In genomic region chr12:32399045-32399372, GRCh38 we compare ENCODE assay signal across 8 cellular contexts. TPM values are rescaled to one million over a fixed set of nuclear protein-coding genes. Genes with fewer than 3 reads are reported as not detected.
A peak's percentile ranks its signal among the peaks of the same experiment; 100 is the strongest.
DNase-seq lines count a peak whose midpoint lies in the region; ATAC-seq, FAIRE-seq and TF ChIP-seq lines count a peak whose summit lies in the region.

No MANE protein-coding gene starts in this region.

- CTCF ChIA-PET in activated CD8-positive, alpha-beta memory T cell treated with anti-CD3 and anti-CD28 coated beads, Interleukin-2, amount 10 ng/mL, durations not matched to agents 7 days and 5 days (lab: Charles Lee) = interaction anchor here (0.9 kb wide), 1 partner anchor 273 kb away, joined by 4 read pairs; no protein-coding TSS in a partner anchor
- CTCF ChIA-PET in HepG2 (lab: Yijun Ruan, JAX; ENCODE audit: low intra/inter-chr PET ratio, low total read pairs) = no interaction called here

- TF ChIP-seq CTCF in HepG2 (CRISPR knock-in tag; IDR thresholded peaks at IDR 0.05) = no peak
- no peak for TF ChIP-seq CTCF in tibial artery (IDR thresholded peaks at IDR 0.05)

- no peaks in the 10 kb centered on the region for H3K36me3 Mint-ChIP-seq in activated CD8-positive, alpha-beta memory T cell treated with anti-CD3 and anti-CD28 coated beads, Interleukin-2, amount 10 ng/mL, durations not matched to agents 7 days and 5 days
- no peaks in the 10 kb centered on the region for H3K36me3 Mint-ChIP-seq in activated naive CD8-positive, alpha-beta T cell treated with anti-CD3 and anti-CD28 coated beads, Interleukin-2, amount 10 ng/mL, durations not matched to agents 7 days and 5 days

- H3K9me3 ChIP-seq in HepG2 (ENCODE audit: low read length) = no peaks in the 10 kb centered on the region
- no peaks in the 10 kb centered on the region for H3K9me3 ChIP-seq in tibial artery

- in situ Hi-C loops in HepG2 (cut with HindIII; ENCODE audit: extremely low pct_ligation_motif_present, low pct_unique_long_range_greater_than_20kb) = no loop called here

- H3K9ac ChIP-seq in HepG2 (ENCODE audit: insufficient read depth, low read depth, low read length) = no peak overlapping the region

- H3K4me3 ChIP-seq in HepG2 (replicated peaks in 1 of 3; ENCODE audit: insufficient read depth in 1 of 3, low read depth in 2 of 3, low read length in 3 of 3) = peak overlapping the region; percentile 86 to 92 (median 87)
- H3K4me3 ChIP-seq in tibial artery = peak overlapping the region; percentile 79 to 88

- DNase-seq in activated CD8-positive, alpha-beta memory T cell treated with anti-CD3 and anti-CD28 coated beads, Interleukin-2, amount 10 ng/mL, durations not matched to agents 7 days and 5 days = no peak
- no peak for DNase-seq in activated CD8-positive, alpha-beta memory T cell treated with anti-CD3 and anti-CD28 coated beads, Interleukin-2, amount 50 U/mL, for 4 hours
- DNase-seq in activated naive CD8-positive, alpha-beta T cell treated with anti-CD3 and anti-CD28 coated beads, Interleukin-2, amount 10 ng/mL, durations not matched to agents 7 days and 5 days = no peak
- DNase-seq in HepG2 (ENCODE audit: low spot score) (no peak), tibial artery (no peak), HPDE6-E6E7 (ENCODE audit: extremely low spot score) (no peak)
- DNase-seq in activated effector memory CD4-positive, alpha-beta T cell treated with anti-CD3 and anti-CD28 coated beads, Interleukin-2, amount 50 U/mL, for 16 hours = no peak

- H3K36me3 ChIP-seq in HepG2 (replicated peaks in 1 of 2; ENCODE audit: control insufficient read depth in 1 of 2, insufficient read depth in 2 of 2, low read length in 2 of 2) (no peaks in the 10 kb centered on the region), tibial artery (no peaks in the 10 kb centered on the region)

- TF ChIP-seq EP300 in HepG2 (IDR thresholded peaks at IDR 0.05; ENCODE audit: low read depth in 2 of 2, low read length in 2 of 2) (no peak), HepG2 (CRISPR knock-in tag; IDR thresholded peaks at IDR 0.05; ENCODE audit: borderline replicate concordance) (no peak)

- no peaks in the 10 kb centered on the region for H4K20me1 ChIP-seq in HepG2 (ENCODE audit: insufficient read depth, low read length)

- H3K4me1 ChIP-seq in HepG2 (ENCODE audit: insufficient read depth, low read length) (peaks cover 23% of the 10 kb centered on the region), tibial artery (peaks cover 0 to 24% (median 14%) of the 10 kb centered on the region in 4 donors)

- peaks cover 41% of the 10 kb centered on the region for H3K27me3 Mint-ChIP-seq in activated CD8-positive, alpha-beta memory T cell treated with anti-CD3 and anti-CD28 coated beads, Interleukin-2, amount 10 ng/mL, durations not matched to agents 7 days and 5 days
- peaks cover 38% of the 10 kb centered on the region for H3K27me3 Mint-ChIP-seq in activated naive CD8-positive, alpha-beta T cell treated with anti-CD3 and anti-CD28 coated beads, Interleukin-2, amount 10 ng/mL, durations not matched to agents 7 days and 5 days

- TF ChIP-seq RAD21 in HepG2 (CRISPR knock-in tag; IDR thresholded peaks at IDR 0.05) = no peak

- intact Hi-C loops in HepG2 (cut with micrococcal nuclease; ENCODE audit: unreplicated experiment) = loop anchor here (10.0 kb wide), 1 partner anchor 276 kb away; the partner anchor contains the start of gene DNM1L
- intact Hi-C loops in tibial artery (cut with DNase I; ENCODE audit: low total_unique reads) = no loop called here

- no peak overlapping the region for H3K27ac ChIP-seq in HepG2 (ENCODE audit: extremely low read length, insufficient read depth, low read length)
- peak overlapping the region; percentile 65 to 77 for H3K27ac ChIP-seq in tibial artery

- no peak overlapping the region for H2AFZ ChIP-seq in HepG2 (ENCODE audit: low read length)

- WGBS in HepG2 (ENCODE audit: low lambda C conversion rate) = 0% methylated on average over 7 of the region's 33 CpGs

- no peaks in the 10 kb centered on the region for H3K79me2 ChIP-seq in HepG2 (ENCODE audit: insufficient read depth, low read length)

- no peak overlapping the region for H3K27ac Mint-ChIP-seq in activated CD8-positive, alpha-beta memory T cell treated with anti-CD3 and anti-CD28 coated beads, Interleukin-2, amount 10 ng/mL, durations not matched to agents 7 days and 5 days
- no peak overlapping the region for H3K27ac Mint-ChIP-seq in activated naive CD8-positive, alpha-beta T cell treated with anti-CD3 and anti-CD28 coated beads, Interleukin-2, amount 10 ng/mL, durations not matched to agents 7 days and 5 days

- H3K4me1 Mint-ChIP-seq in activated CD8-positive, alpha-beta memory T cell treated with anti-CD3 and anti-CD28 coated beads, Interleukin-2, amount 10 ng/mL, durations not matched to agents 7 days and 5 days = peaks cover 7% of the 10 kb centered on the region
- peaks cover 10% of the 10 kb centered on the region for H3K4me1 Mint-ChIP-seq in activated naive CD8-positive, alpha-beta T cell treated with anti-CD3 and anti-CD28 coated beads, Interleukin-2, amount 10 ng/mL, durations not matched to agents 7 days and 5 days

- no peaks in the 10 kb centered on the region for H3K9me3 Mint-ChIP-seq in activated CD8-positive, alpha-beta memory T cell treated with anti-CD3 and anti-CD28 coated beads, Interleukin-2, amount 10 ng/mL, durations not matched to agents 7 days and 5 days (ENCODE audit: low read depth)
- H3K9me3 Mint-ChIP-seq in activated naive CD8-positive, alpha-beta T cell treated with anti-CD3 and anti-CD28 coated beads, Interleukin-2, amount 10 ng/mL, durations not matched to agents 7 days and 5 days = no peaks in the 10 kb centered on the region

- no peak for TF ChIP-seq POLR2A in HepG2 (IDR thresholded peaks at IDR 0.05; ENCODE audit: insufficient read depth in 1 of 2, low read depth in 2 of 2, low read length in 2 of 2)

- POLR2A ChIA-PET in activated naive CD8-positive, alpha-beta T cell treated with anti-CD3 and anti-CD28 coated beads, Interleukin-2, amount 10 ng/mL, durations not matched to agents 7 days and 5 days (lab: Charles Lee) = interaction anchor here (0.6 kb wide), 1 partner anchor 303 kb away, joined by 7 read pairs; no protein-coding TSS in a partner anchor
- POLR2A ChIA-PET in HepG2 (lab: Yijun Ruan, JAX) = interaction anchor here (1.5 kb wide), 2 partner anchors 8 to 357 kb away, joined by 4 to 7 read pairs; partner anchors contain the start of gene YARS2

- peaks cover 0 to 8% of the 10 kb centered on the region in 2 experiments; a peak in 1 of 5 replicates for H3K27me3 ChIP-seq in HepG2 (ENCODE audit: control insufficient read depth in 1 of 2, insufficient read depth in 2 of 2, low read length in 2 of 2)
- no peaks in the 10 kb centered on the region for H3K27me3 ChIP-seq in tibial artery

- no peak for FAIRE-seq in HepG2 (lab: Jason Lieb, UNC)

- peak overlapping the region; percentile 99 for H3K4me2 ChIP-seq in HepG2 (ENCODE audit: low read depth, low read length)

- peak overlapping the region; percentile 58 for H3K4me3 Mint-ChIP-seq in activated CD8-positive, alpha-beta memory T cell treated with anti-CD3 and anti-CD28 coated beads, Interleukin-2, amount 10 ng/mL, durations not matched to agents 7 days and 5 days
- peak overlapping the region; percentile 75 for H3K4me3 Mint-ChIP-seq in activated naive CD8-positive, alpha-beta T cell treated with anti-CD3 and anti-CD28 coated beads, Interleukin-2, amount 10 ng/mL, durations not matched to agents 7 days and 5 days

- BruUV-seq in HepG2 (replicated peaks; lab: Mats Ljungman, UMichigan) = no TSS peak

- ATAC-seq in activated CD8-positive, alpha-beta memory T cell treated with anti-CD3 and anti-CD28 coated beads, Interleukin-2, amount 10 ng/mL, durations not matched to agents 7 days and 5 days = peak; percentile 4
- no peak for ATAC-seq in activated naive CD8-positive, alpha-beta T cell treated with anti-CD3 and anti-CD28 coated beads, Interleukin-2, amount 10 ng/mL, durations not matched to agents 7 days and 5 days (ENCODE audit: low read depth)
- ATAC-seq in HepG2 = no peak
- no peak for ATAC-seq in GM21737 (IDR thresholded peaks at IDR 0.05; ENCODE audit: unreplicated experiment)

RNA-seq across cellular contexts. Expression of gene FGD4, which starts 0.3 kb away (rescaled TPM):
- under 1 TPM; 0.61 to 0.76 TPM for total RNA-seq in activated CD8-positive, alpha-beta memory T cell treated with anti-CD3 and anti-CD28 coated beads, Interleukin-2, amount 10 ng/mL, durations not matched to agents 7 days and 5 days
- total RNA-seq in activated naive CD8-positive, alpha-beta T cell treated with anti-CD3 and anti-CD28 coated beads, Interleukin-2, amount 10 ng/mL, durations not matched to agents 7 days and 5 days = 1 to 10 TPM in 1 of 2 experiments, under 1 TPM in 1; 0.91 to 1.4 TPM
- 4.6 and 5.3 TPM in 2 replicates for total RNA-seq in HepG2 (2016; rRNA removed; fragmentation: Illumina TruSeq; extraction: Trizol)
- total RNA-seq in HepG2 (2016; cell fraction: cytosol; rRNA removed; fragmentation: Illumina TruSeq; extraction: Trizol; ENCODE audit: low read depth) = 9.9 and 11.4 TPM in 2 replicates
- 4.6 and 5.5 TPM in 2 replicates for total RNA-seq in HepG2 (2016; cell fraction: insoluble cytoplasmic fraction; rRNA removed; fragmentation: Illumina TruSeq; extraction: Trizol)
- 4.0 and 5.2 TPM in 2 replicates for total RNA-seq in HepG2 (2016; cell fraction: membrane; rRNA removed; fragmentation: Illumina TruSeq; extraction: Trizol)
- total RNA-seq in HepG2 (2016; cell fraction: nucleus; rRNA removed; fragmentation: Illumina TruSeq; extraction: Trizol) = 7.1 and 8.1 TPM in 2 replicates
- 4.7 and 6.6 TPM in 2 replicates for polyA plus RNA-seq in HepG2 (2011; rRNA removed)
- 2.0 and 2.4 TPM in 2 replicates for polyA plus RNA-seq in HepG2 (2011; cell fraction: cytosol; rRNA removed)
- 6.0 and 6.1 TPM in 2 replicates for polyA plus RNA-seq in HepG2 (2011; cell fraction: nucleus; rRNA removed)
- polyA plus RNA-seq in HepG2 (2012) = 4.3 and 6.2 TPM in 2 replicates
- 0.24 and 0.28 TPM in 2 replicates for polyA plus RNA-seq in HepG2 (2016; cell fraction: cytosol; fragmentation: Illumina TruSeq; extraction: Trizol; ENCODE audit: low read depth)
- polyA plus RNA-seq in HepG2 (2016; cell fraction: insoluble cytoplasmic fraction; fragmentation: Illumina TruSeq; extraction: Trizol; ENCODE audit: low read depth) = 1.4 and 2.2 TPM in 2 replicates
- 0.51 and 0.76 TPM in 2 replicates for polyA plus RNA-seq in HepG2 (2016; cell fraction: membrane; fragmentation: Illumina TruSeq; extraction: Trizol; ENCODE audit: low read depth)
- polyA plus RNA-seq in HepG2 (2016; cell fraction: nucleus; fragmentation: Illumina TruSeq; extraction: Trizol; ENCODE audit: insufficient read depth, low read depth) = 2.9 and 3.8 TPM in 2 replicates
- polyA minus RNA-seq in HepG2 (2011; rRNA and poly(A)+ RNA removed; ENCODE audit: low replicate concordance) = 6.9 and 9.3 TPM in 2 replicates
- 13.8 and 18.8 TPM in 2 replicates for polyA minus RNA-seq in HepG2 (2011; cell fraction: cytosol; rRNA and poly(A)+ RNA removed)
- 42.7 and 45.4 TPM in 2 replicates for polyA minus RNA-seq in HepG2 (2011; cell fraction: nucleus; rRNA and poly(A)+ RNA removed)
